Comparison of ENCODE assay signal across 10 cellular contexts in the genomic region with DNA sequence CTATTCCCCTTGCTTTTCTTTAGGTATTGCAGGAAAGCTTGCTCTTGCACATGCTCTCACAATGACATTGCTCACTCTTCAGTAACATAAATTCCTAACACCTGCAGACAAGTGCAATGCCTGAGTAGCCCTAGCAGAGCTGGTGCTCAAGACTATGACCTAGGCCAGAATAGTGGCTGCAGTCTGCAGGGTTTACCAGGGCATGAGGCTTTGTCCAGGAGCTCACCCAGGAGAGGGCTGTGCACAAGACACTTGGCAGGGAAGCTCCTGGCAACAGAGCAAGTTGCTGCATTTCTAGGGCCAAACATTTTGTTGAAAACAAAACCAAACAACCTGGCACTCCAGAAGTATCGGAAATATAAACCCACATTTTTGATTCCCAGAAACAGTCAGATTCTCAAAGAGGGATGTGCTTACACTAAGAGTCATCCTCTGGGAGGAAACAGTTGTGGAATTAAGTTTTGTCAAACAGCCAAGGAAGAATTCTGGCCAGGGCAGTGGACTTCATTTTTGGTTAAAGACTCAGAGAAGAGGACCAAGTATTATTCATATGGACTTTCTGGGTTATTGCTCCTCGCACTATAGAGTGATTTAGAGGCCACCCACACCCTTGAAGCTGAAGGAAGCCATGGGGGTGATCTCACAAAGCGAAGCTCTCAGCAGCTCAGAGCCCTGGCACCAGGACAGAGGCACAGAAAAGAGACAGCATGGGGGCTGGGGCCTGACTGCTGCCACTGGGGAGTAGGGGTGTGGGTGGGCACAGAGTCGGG. TPM values are rescaled to one million over a fixed set of nuclear protein-coding genes. Genes with fewer than 3 reads are reported as not detected.
DNase-seq lines count a peak whose midpoint lies in the region; ATAC-seq and TF ChIP-seq lines count a peak whose summit lies in the region.
"Had no signal": no experiment of that assay in that cellular context is flagged by ENCODE, and none has a peak within 500 bp of the region (broad histone marks: within the 10 kb centered on the region; RNA-seq: fewer than 3 reads in every experiment).

No MANE protein-coding gene starts in this region.

- H3K18ac ChIP-seq in IMR-90 (ENCODE audit: low read depth, low read length) = peak overlapping the region; percentile 91

- H3K36me3 Mint-ChIP-seq in endodermal cell (ENCODE audit: low read depth) (peaks cover 81% of the 10 kb centered on the region), nephron progenitor cell (ENCODE audit: low read depth) (peaks cover 54% of the 10 kb centered on the region)

- TF ChIP-seq RAD21 in IMR-90 (IDR thresholded peaks at IDR 0.05; ENCODE audit: low read length) = peak; percentile 1; the same call in 1 of the 2 replicates

- H3K27me3 ChIP-seq in IMR-90 (ENCODE audit: control insufficient read depth, insufficient read depth, low read length) = no peaks in the 10 kb centered on the region
- H3K27me3 ChIP-seq in endodermal cell (ENCODE audit: control insufficient read depth, insufficient read depth, low read length, poor library complexity, severe bottlenecking) = no peaks in the 10 kb centered on the region

- peak overlapping the region; percentile 92 for H3K27ac ChIP-seq in IMR-90 (ENCODE audit: insufficient read depth, low read length)
- H3K27ac ChIP-seq in endodermal cell (ENCODE audit: low read depth, low read length) = no peak overlapping the region
- H3K27ac ChIP-seq: KMS-11 had no signal

- no peak overlapping the region for H3K56ac ChIP-seq in IMR-90 (ENCODE audit: extremely low read depth, insufficient read depth, low read length)

- peaks cover 65% of the 10 kb centered on the region for H3K9me1 ChIP-seq in IMR-90 (ENCODE audit: insufficient read depth, low read length)

- no peak overlapping the region for H3K9ac ChIP-seq in IMR-90 (ENCODE audit: low read depth, low read length)
- H3K9ac ChIP-seq in endodermal cell (ENCODE audit: extremely low read depth, low read length, poor library complexity, severe bottlenecking) = no peak overlapping the region
- H3K9ac ChIP-seq: KMS-11 had no signal

- peak overlapping the region; percentile 86 for H2BK5ac ChIP-seq in IMR-90 (ENCODE audit: low read depth, low read length, poor library complexity, severe bottlenecking)

- DNase-seq in AG09319 (ENCODE audit: extremely low read depth, low read depth) = peak; percentile 84
- peak; percentile 96 for DNase-seq in IMR-90
- no peak for DNase-seq in endodermal cell
- DNase-seq in nephron progenitor cell = no peak
- DNase-seq in germinal center (ENCODE audit: low spot score) = no peak
- no peak for DNase-seq in NCI-H187 treated with DMSO at 0.1 percent for 48 hours (lab: John Stamatoyannopoulos, UW)
- DNase-seq in D341Med (ENCODE audit: low spot score) = no peak
- DNase-seq: stimulated activated CD4-positive, alpha-beta T cell treated with anti-CD3 and anti-CD28 coated beads, Interleukin-2, amount 100 ng/mL, for 48 hours had no signal

- H3K79me1 ChIP-seq in IMR-90 (ENCODE audit: low read depth in 1 of 2, low read length in 2 of 2) = peaks cover 37 to 86% of the 10 kb centered on the region in 2 experiments

- H3K4me1 Mint-ChIP-seq in endodermal cell = peaks cover 4% of the 10 kb centered on the region
- peaks cover 5% of the 10 kb centered on the region for H3K4me1 Mint-ChIP-seq in nephron progenitor cell

- H3K14ac ChIP-seq in IMR-90 (replicated peaks; ENCODE audit: low read depth, low read length) = peak overlapping the region; percentile 54; the same call in 1 of the 2 replicates

- CTCF ChIA-PET in IMR-90 (lab: Yijun Ruan, JAX) = interaction anchor here (0.8 to 1.1 kb wide), 2 partner anchors 9 to 10 kb away, joined by 3 read pairs; no protein-coding TSS in a partner anchor

- H3K36me3 ChIP-seq in IMR-90 (ENCODE audit: control insufficient read depth, insufficient read depth, low read length) (peaks cover 23% of the 10 kb centered on the region), endodermal cell (ENCODE audit: control insufficient read depth, insufficient read depth, low read length) (peaks cover 98% of the 10 kb centered on the region)

- no peak overlapping the region for H3K4me3 ChIP-seq in IMR-90 (ENCODE audit: insufficient read depth, low read depth, low read length)
- H3K4me3 ChIP-seq in endodermal cell (ENCODE audit: low read length) = no peak overlapping the region

- dilution Hi-C loops in IMR-90 (cut with HindIII; ENCODE audit: low sequenced_read_pairs, unreplicated experiment) = no loop called here

- H2AK5ac ChIP-seq in IMR-90 (ENCODE audit: low read depth, low read length) = peak overlapping the region; percentile 10; the same call in 1 of the 2 replicates

- no peak for TF ChIP-seq POLR2A in IMR-90 (IDR thresholded peaks at IDR 0.05; ENCODE audit: low read depth, low read length)

- intact Hi-C loops in IMR-90 (cut with micrococcal nuclease) = loop anchor here (2.0 to 10.0 kb wide), 3 partner anchors 39 to 201 kb away; no protein-coding TSS in a partner anchor

- H4K5ac ChIP-seq in IMR-90 (ENCODE audit: low read depth, low read length) = peak overlapping the region; percentile 58

- no peaks in the 10 kb centered on the region for H3K27me3 Mint-ChIP-seq in endodermal cell (ENCODE audit: insufficient read depth)
- H3K27me3 Mint-ChIP-seq in nephron progenitor cell (ENCODE audit: low read depth, poor library complexity) = no peaks in the 10 kb centered on the region

- POLR2A ChIA-PET in IMR-90 (lab: Charles Lee; ENCODE audit: unreplicated experiment) = interaction anchor here (0.5 kb wide), 1 partner anchor 80 kb away, joined by 3 read pairs; no protein-coding TSS in a partner anchor

- 0% methylated on average over 1 of the region's 4 CpGs; no CpG with 5 or more reads in 1 of the 2 experiments for WGBS in IMR-90 (ENCODE audit: extremely low coverage in 2 of 2, insufficient read length in 1 of 2), 2 experiments
- 95 to 99% methylated on average over 3 to 4 of the region's 4 CpGs for WGBS in endodermal cell (ENCODE audit: insufficient coverage in 1 of 2, insufficient read length in 1 of 2), 2 experiments

- H3K27ac Mint-ChIP-seq in endodermal cell = peak overlapping the region; percentile 64
- peak overlapping the region; percentile 57 for H3K27ac Mint-ChIP-seq in nephron progenitor cell

- ATAC-seq in IMR-90 (ENCODE audit: low read depth) = peak; percentile 75
- no peak for ATAC-seq in HG03196 (IDR thresholded peaks at IDR 0.05; ENCODE audit: unreplicated experiment)

- no TSS peak for BruUV-seq in IMR-90 (replicated peaks; lab: Mats Ljungman, UMichigan)

- H3K23ac ChIP-seq in IMR-90 (ENCODE audit: low read depth, low read length) = peak overlapping the region; percentile 39; the same call in 1 of the 2 replicates

- peak overlapping the region; percentile 49 for H3K4ac ChIP-seq in IMR-90 (ENCODE audit: low read depth, low read length)

- H3K4me1 ChIP-seq in IMR-90 (ENCODE audit: control insufficient read depth, insufficient read depth, low read length) (peaks cover 45% of the 10 kb centered on the region), endodermal cell (ENCODE audit: control insufficient read depth, insufficient read depth, low read length) (no peaks in the 10 kb centered on the region)

- peaks cover 29% of the 10 kb centered on the region for H4K20me1 ChIP-seq in IMR-90 (ENCODE audit: insufficient read depth, low read length)

- H2AK9ac ChIP-seq in IMR-90 (replicated peaks; ENCODE audit: low read depth, low read length, poor library complexity) = peak overlapping the region; percentile 37

- H3K4me2 ChIP-seq in IMR-90 (ENCODE audit: low read depth, low read length) = peak overlapping the region; percentile 46
- H3K4me2 ChIP-seq: KMS-11 had no signal

- peak overlapping the region; percentile 28 for H2BK120ac ChIP-seq in IMR-90 (ENCODE audit: low read depth, low read length)

- peak overlapping the region; percentile 28 for H2BK20ac ChIP-seq in IMR-90 (ENCODE audit: low read depth, low read length)

- in situ Hi-C loops in IMR-90 (cut with MboI; ENCODE audit: low sequenced_read_pairs) = no loop called here

- no peaks in the 10 kb centered on the region for H3K9me3 Mint-ChIP-seq in endodermal cell
- no peaks in the 10 kb centered on the region for H3K9me3 Mint-ChIP-seq in nephron progenitor cell

- H4K91ac ChIP-seq in IMR-90 (ENCODE audit: insufficient read depth, low read depth, low read length) = 0 out of 2 replicates have a peak overlapping the region, but pooled peaks have one; percentile 22

- no peaks in the 10 kb centered on the region for H3K9me3 ChIP-seq in IMR-90 (ENCODE audit: control insufficient read depth, insufficient read depth, low read length)
- H3K9me3 ChIP-seq in endodermal cell (ENCODE audit: control insufficient read depth, low read length) = no peaks in the 10 kb centered on the region

- no peak overlapping the region for H3K4me3 Mint-ChIP-seq in endodermal cell
- no peak overlapping the region for H3K4me3 Mint-ChIP-seq in nephron progenitor cell

- no peak overlapping the region for H2AFZ ChIP-seq in IMR-90 (replicated peaks; ENCODE audit: low read length, poor library complexity)

- TF ChIP-seq CTCF in AG09319 (IDR thresholded peaks at IDR 0.05; ENCODE audit: low read depth, low read length) (no peak), IMR-90 (conservative IDR thresholded peaks at IDR 0.05; ENCODE audit: low read depth, low read length) (no peak), endodermal cell (conservative IDR thresholded peaks at IDR 0.05) (no peak), nephron progenitor cell (IDR thresholded peaks at IDR 0.05) (no peak)

- H2BK15ac ChIP-seq in IMR-90 (ENCODE audit: low read depth, low read length) = peak overlapping the region; percentile 12; the same call in 1 of the 3 replicates

- H4K8ac ChIP-seq in IMR-90 (ENCODE audit: low read depth in 2 of 2, low read length in 2 of 2) = peak overlapping the region in 1 of 2 experiments; percentile 22; a peak in 1 of 4 replicates

TF ChIP-seq in IMR-90, 13 proteins besides CTCF, POLR2A, EP300 and RAD21:
- TF ChIP-seq MXI1 (IDR thresholded peaks at IDR 0.05; ENCODE audit: borderline replicate concordance, low read depth, low read length) (no peak), SMC3 (IDR thresholded peaks at IDR 0.05; ENCODE audit: low read depth, low read length) (0 out of 2 replicates have a peak, but pooled peaks have one; percentile 1), RCOR1 (IDR thresholded peaks at IDR 0.05; ENCODE audit: insufficient replicate concordance, low read length) (peak; percentile 32), FOS (IDR thresholded peaks at IDR 0.05; ENCODE audit: low read depth, low read length) (0 out of 2 replicates have a peak, but pooled peaks have one; percentile 7)

RNA-seq across cellular contexts. Expression of a gene that starts 44.9 kb away (rescaled TPM):
- total RNA-seq in IMR-90 (2012; rRNA removed) = 126 and 141 TPM in 2 replicates
- polyA plus RNA-seq in IMR-90 (2012; rRNA removed) = 122 and 132 TPM in 2 replicates
- polyA plus RNA-seq in IMR-90 (2012; cell fraction: cytosol; rRNA removed) = 111 and 126 TPM in 2 replicates
- 211 and 389 TPM in 2 replicates for polyA plus RNA-seq in IMR-90 (2012; cell fraction: nucleus; rRNA removed; ENCODE audit: low replicate concordance)
- 100 to 1,000 TPM; 256 to 288 TPM for total RNA-seq in endodermal cell
- 253 TPM for polyA plus RNA-seq in endodermal cell (2013, experiment 1 of 2)
- 265 TPM for polyA plus RNA-seq in endodermal cell (2013, experiment 2 of 2)

Comparison
In these comparisons a context has a peak if more than half of its experiments do, and no peak if none do; other contexts are left out.
1. DNase-seq: peak in AG09319 (single experiment) and IMR-90 (single experiment); none in endodermal cell (single experiment), nephron progenitor cell (single experiment), germinal center (single experiment), NCI-H187 treated with DMSO at 0.1 percent for 48 hours (single experiment) and D341Med (single experiment).